ENCODE assay signal across 11 cellular contexts in the genomic region with DNA sequence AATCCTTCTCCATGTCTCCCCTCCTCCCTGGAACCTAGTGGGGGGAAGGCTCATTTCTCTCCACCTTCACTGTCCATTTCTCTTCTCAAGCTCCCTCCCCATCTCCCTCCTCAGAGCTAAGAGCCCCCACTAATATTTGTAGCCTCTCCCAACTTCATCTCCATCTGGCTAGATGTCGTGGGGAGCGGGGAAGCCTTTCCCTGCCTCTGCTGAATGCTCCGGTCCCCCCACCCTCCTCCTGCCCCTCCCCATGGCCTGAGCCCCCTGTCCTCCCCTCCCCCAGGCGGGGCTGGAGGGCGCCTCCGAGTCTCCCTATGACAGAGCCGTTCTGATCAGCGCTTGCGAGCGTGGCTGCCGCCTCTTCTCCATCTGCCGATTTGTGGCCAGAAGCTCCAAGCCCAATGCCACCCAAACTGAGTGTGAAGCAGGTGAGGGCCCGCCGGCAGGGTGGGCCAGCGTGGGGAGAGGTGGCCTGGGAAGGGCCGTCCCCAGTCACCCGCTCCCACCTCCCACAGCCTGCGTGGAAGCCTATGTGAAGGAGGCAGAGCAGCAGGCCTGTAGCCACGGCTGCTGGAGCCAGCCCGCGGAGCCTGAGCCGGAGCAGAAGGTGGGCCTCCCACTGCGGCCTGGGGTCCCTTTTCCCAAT. TPM values are rescaled to one million over a fixed set of nuclear protein-coding genes. Genes with fewer than 3 reads are reported as not detected.
DNase-seq lines count a peak whose midpoint lies in the region; ATAC-seq and TF ChIP-seq lines count a peak whose summit lies in the region.
"Had no signal": no experiment of that assay in that cellular context is flagged by ENCODE, and none has a peak within 500 bp of the region (broad histone marks: within the 10 kb centered on the region; RNA-seq: fewer than 3 reads in every experiment).

No MANE protein-coding gene starts in this region.

- peaks cover 89% of the 10 kb centered on the region for H3K27me3 Mint-ChIP-seq in CD4-positive, alpha-beta T cell
- H3K27me3 Mint-ChIP-seq in activated naive CD8-positive, alpha-beta T cell treated with anti-CD3 and anti-CD28 coated beads for 36 hours: peaks cover 81% of the 10 kb centered on the region

- peaks cover 76% of the 10 kb centered on the region for H3K27me3 ChIP-seq in CD4-positive, alpha-beta T cell (ENCODE audit: control insufficient read depth, insufficient read depth, low read length)
- peaks cover 35% of the 10 kb centered on the region for H3K27me3 ChIP-seq in mesendoderm (ENCODE audit: insufficient read depth, low read length, poor library complexity)

- H2BK15ac ChIP-seq in mesendoderm (replicated peaks; ENCODE audit: low read depth): no peak overlapping the region

- no peak for DNase-seq in CD4-positive, alpha-beta T cell
- peak; percentile 46 for DNase-seq in G401 (ENCODE audit: low spot score)
- DNase-seq in activated naive CD8-positive, alpha-beta T cell treated with anti-CD3 and anti-CD28 coated beads for 36 hours: no peak
- DNase-seq in mesendoderm: no peak
- DNase-seq in KBM-7: no peak
- no peak for DNase-seq in NCI-H128 (lab: John Stamatoyannopoulos, UW; ENCODE audit: unreplicated experiment)
- DNase-seq in DMS79 treated with DMSO at 0.1 percent for 48 hours (lab: John Stamatoyannopoulos, UW): no peak
- DNase-seq: activated effector memory CD4-positive, alpha-beta T cell treated with anti-CD3 and anti-CD28 coated beads, Interleukin-2, amount 50 U/mL, for 16 hours; central memory CD4-positive, alpha-beta T cell; transverse colon had no signal

- H3K36me3 Mint-ChIP-seq in CD4-positive, alpha-beta T cell (ENCODE audit: low read depth): no peaks in the 10 kb centered on the region
- H3K36me3 Mint-ChIP-seq in activated naive CD8-positive, alpha-beta T cell treated with anti-CD3 and anti-CD28 coated beads for 36 hours: no peaks in the 10 kb centered on the region

- no peak overlapping the region for H3K27ac Mint-ChIP-seq in CD4-positive, alpha-beta T cell
- H3K27ac Mint-ChIP-seq in activated naive CD8-positive, alpha-beta T cell treated with anti-CD3 and anti-CD28 coated beads for 36 hours: no peak overlapping the region

- no peak overlapping the region for H4K8ac ChIP-seq in mesendoderm (ENCODE audit: low read depth, low read length)

- H3K4me3 ChIP-seq in mesendoderm (ENCODE audit: low read length): no peak overlapping the region

- H3K56ac ChIP-seq in mesendoderm (ENCODE audit: low read length): peak overlapping the region; percentile 59

- H2BK120ac ChIP-seq in mesendoderm (ENCODE audit: low read depth, low read length): no peak overlapping the region

- CTCF ChIA-PET in CD4-positive, alpha-beta T cell (lab: Charles Lee): no interaction called here

- H3K23ac ChIP-seq in mesendoderm (ENCODE audit: low read length): no peak overlapping the region

- H3K9me3 Mint-ChIP-seq in CD4-positive, alpha-beta T cell: no peaks in the 10 kb centered on the region
- no peaks in the 10 kb centered on the region for H3K9me3 Mint-ChIP-seq in activated naive CD8-positive, alpha-beta T cell treated with anti-CD3 and anti-CD28 coated beads for 36 hours

- TF ChIP-seq CTCF in CD4-positive, alpha-beta T cell (IDR thresholded peaks at IDR 0.05): no peak

- H2BK5ac ChIP-seq in mesendoderm (ENCODE audit: low read length): no peak overlapping the region

- peak overlapping the region; percentile 75 for H3K4me3 Mint-ChIP-seq in CD4-positive, alpha-beta T cell
- peak overlapping the region; percentile 53 for H3K4me3 Mint-ChIP-seq in activated naive CD8-positive, alpha-beta T cell treated with anti-CD3 and anti-CD28 coated beads for 36 hours

- no peak overlapping the region for H2AK5ac ChIP-seq in mesendoderm (ENCODE audit: low read length)

- no peak overlapping the region for H4K5ac ChIP-seq in mesendoderm (ENCODE audit: low read length)

- H3K79me2 ChIP-seq in mesendoderm (ENCODE audit: control insufficient read depth, insufficient read depth, low read length): no peaks in the 10 kb centered on the region

- intact Hi-C loops in CD4-positive, alpha-beta T cell (cut with DNase I, micrococcal nuclease): no loop called here

- H3K9me3 ChIP-seq in CD4-positive, alpha-beta T cell (ENCODE audit: control insufficient read depth, low read length): no peaks in the 10 kb centered on the region
- H3K9me3 ChIP-seq: transverse colon had no signal

- no peaks in the 10 kb centered on the region for H3K36me3 ChIP-seq in mesendoderm (ENCODE audit: control insufficient read depth, insufficient read depth, low read length)
- H3K36me3 ChIP-seq: transverse colon had no signal

- H3K4ac ChIP-seq in mesendoderm (ENCODE audit: low read depth, low read length): no peak overlapping the region

- POLR2A ChIA-PET in CD4-positive, alpha-beta T cell (lab: Charles Lee): interaction anchor here (0.6 kb wide), 1 partner anchor 526 kb away, joined by 4 read pairs; no protein-coding TSS in a partner anchor

- no peak overlapping the region for H3K9ac ChIP-seq in mesendoderm (ENCODE audit: low read length)

- in situ Hi-C loops in G401 (cut with HindIII; ENCODE audit: low sequenced_read_pairs): no loop called here
- in situ Hi-C loops in KBM-7 (cut with MboI; ENCODE audit: low pct_unique_long_range_greater_than_20kb, low sequenced_read_pairs): no loop called here

- WGBS in mesendoderm (ENCODE audit: extremely low coverage, insufficient coverage, low lambda C conversion rate): no CpG with 5 or more reads among the region's 23 CpGs

- ATAC-seq in CD4-positive, alpha-beta T cell (ENCODE audit: poor library complexity): no peak
- ATAC-seq in GM19395 (IDR thresholded peaks at IDR 0.05; ENCODE audit: unreplicated experiment): no peak

- H3K4me1 Mint-ChIP-seq in CD4-positive, alpha-beta T cell (ENCODE audit: low read depth): peaks cover 22% of the 10 kb centered on the region
- H3K4me1 Mint-ChIP-seq in activated naive CD8-positive, alpha-beta T cell treated with anti-CD3 and anti-CD28 coated beads for 36 hours: peaks cover 15% of the 10 kb centered on the region

- no peak overlapping the region for H3K4me2 ChIP-seq in mesendoderm (ENCODE audit: low read length)

- H3K79me1 ChIP-seq in mesendoderm (ENCODE audit: low read length): no peaks in the 10 kb centered on the region

- H3K4me1 ChIP-seq in mesendoderm (ENCODE audit: control insufficient read depth, low read depth, low read length): peaks cover 6% of the 10 kb centered on the region

- no peak overlapping the region for H3K18ac ChIP-seq in mesendoderm (ENCODE audit: low read length)

- no peak overlapping the region for H3K27ac ChIP-seq in CD4-positive, alpha-beta T cell (ENCODE audit: low read depth, low read length)
- no peak overlapping the region for H3K27ac ChIP-seq in mesendoderm (ENCODE audit: low read depth, low read length)
- H3K27ac ChIP-seq: transverse colon had no signal

RNA-seq across cellular contexts. Expression of gene TMEM59L, which starts 1.0 kb away (rescaled TPM):
- under 1 TPM; 0.25 to 0.27 TPM for total RNA-seq in CD4-positive, alpha-beta T cell
- total RNA-seq in G401 (2014; rRNA removed; shearing (Covaris generic)): 2.5 and 4.1 TPM in 2 replicates
- not detected for total RNA-seq in activated naive CD8-positive, alpha-beta T cell treated with anti-CD3 and anti-CD28 coated beads for 36 hours
- 3.9 TPM for polyA plus RNA-seq in mesendoderm (2013, experiment 1 of 2)
- polyA plus RNA-seq in mesendoderm (2013, experiment 2 of 2): 3.6 TPM

RNA-seq across cellular contexts. Expression of gene CRLF1, which starts 7.1 kb away (rescaled TPM):
- not detected for total RNA-seq in CD4-positive, alpha-beta T cell
- total RNA-seq in G401 (2014; rRNA removed; shearing (Covaris generic)): 148 and 169 TPM in 2 replicates
- total RNA-seq in activated naive CD8-positive, alpha-beta T cell treated with anti-CD3 and anti-CD28 coated beads for 36 hours: not detected
- polyA plus RNA-seq in mesendoderm (2013, experiment 1 of 2): 17.2 TPM
- polyA plus RNA-seq in mesendoderm (2013, experiment 2 of 2): 16.7 TPM

RNA-seq across cellular contexts. Expression of gene KLHL26, which starts 23.1 kb away (rescaled TPM):
- total RNA-seq in CD4-positive, alpha-beta T cell: 10 to 100 TPM; 13.7 to 19.0 TPM
- 5.0 and 8.3 TPM in 2 replicates for total RNA-seq in G401 (2014; rRNA removed; shearing (Covaris generic))
- total RNA-seq in activated naive CD8-positive, alpha-beta T cell treated with anti-CD3 and anti-CD28 coated beads for 36 hours: 10 to 100 TPM; 15.8 to 16.1 TPM
- 2.7 TPM for polyA plus RNA-seq in mesendoderm (2013, experiment 1 of 2)
- polyA plus RNA-seq in mesendoderm (2013, experiment 2 of 2): 2.7 TPM

RNA-seq across cellular contexts. Expression of gene REX1BD, which starts 25.1 kb away (rescaled TPM):
- 10 to 100 TPM; 88.4 to 88.9 TPM for total RNA-seq in CD4-positive, alpha-beta T cell
- 50.0 and 100 TPM in 2 replicates for total RNA-seq in G401 (2014; rRNA removed; shearing (Covaris generic))
- 10 to 100 TPM; 71.6 to 74.7 TPM for total RNA-seq in activated naive CD8-positive, alpha-beta T cell treated with anti-CD3 and anti-CD28 coated beads for 36 hours
- 86.9 TPM for polyA plus RNA-seq in mesendoderm (2013, experiment 1 of 2)
- polyA plus RNA-seq in mesendoderm (2013, experiment 2 of 2): 82.8 TPM

RNA-seq across cellular contexts. Expression of gene UBA52, which starts 42.1 kb away (rescaled TPM):
- total RNA-seq in CD4-positive, alpha-beta T cell: 1,000 to 10,000 TPM; 2,255 to 2,378 TPM
- 833 and 855 TPM in 2 replicates for total RNA-seq in G401 (2014; rRNA removed; shearing (Covaris generic))
- 1,000 to 10,000 TPM; 1,816 to 1,826 TPM for total RNA-seq in activated naive CD8-positive, alpha-beta T cell treated with anti-CD3 and anti-CD28 coated beads for 36 hours
- 1,632 TPM for polyA plus RNA-seq in mesendoderm (2013, experiment 1 of 2)
- 1,662 TPM for polyA plus RNA-seq in mesendoderm (2013, experiment 2 of 2)

Comparison
In these comparisons a context has a peak if more than half of its experiments do, and no peak if none do; other contexts are left out.
1. RNA of gene CRLF1, which starts 7.1 kb away (total RNA-seq): 148 to 169 TPM in G401; not detected in CD4-positive, alpha-beta T cell and not detected in activated naive CD8-positive, alpha-beta T cell treated with anti-CD3 and anti-CD28 coated beads for 36 hours; every median in the first group is over 100 times any median in the second.